In the genomic region with DNA sequence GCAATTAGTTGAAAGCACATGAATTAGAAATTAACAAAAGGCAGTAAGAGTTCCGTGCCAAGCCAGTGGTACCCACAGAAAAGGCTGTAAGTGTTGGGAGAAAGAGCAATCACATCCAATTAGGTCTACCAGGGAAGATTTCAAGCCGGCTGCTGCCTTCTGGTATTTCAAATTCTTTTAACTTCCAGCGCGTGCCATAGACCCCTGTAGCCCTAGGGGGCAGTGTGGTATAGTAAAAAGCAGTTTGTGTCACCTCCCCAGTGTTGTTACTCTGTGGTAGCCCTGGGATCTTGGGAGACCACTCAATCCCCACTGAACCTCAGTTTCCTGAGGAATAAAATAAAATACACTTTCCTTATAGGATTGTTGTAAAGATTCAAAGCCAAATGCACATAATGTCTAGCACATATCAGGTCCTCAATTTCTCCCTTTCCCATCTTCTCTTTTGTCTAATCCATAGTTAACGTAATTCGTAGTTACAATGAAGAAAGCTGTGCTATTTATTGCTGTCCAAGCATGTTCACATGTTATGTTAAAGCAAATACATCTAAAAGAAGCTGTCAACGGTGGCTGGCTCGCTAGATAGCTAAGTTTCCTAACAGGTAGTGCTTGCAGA, we compare ENCODE assay signal across 8 cellular contexts.
A peak's percentile ranks its signal among the peaks of the same experiment; 100 is the strongest.
DNase-seq lines count a peak whose midpoint lies in the region; ATAC-seq and TF ChIP-seq lines count a peak whose summit lies in the region.

No MANE protein-coding gene starts in this region.

- ATAC-seq in GM21619 (IDR thresholded peaks at IDR 0.05; ENCODE audit: unreplicated experiment) (peak; percentile 82), psoas muscle (no peak)

- intact Hi-C loops in vagina (cut with DNase I) (no loop called here), psoas muscle (cut with DNase I) (no loop called here)

- no peaks in the 10 kb centered on the region for H4K20me1 ChIP-seq in SU-DHL-6 (ENCODE audit: low read depth, low read length)

- no peaks in the 10 kb centered on the region for H3K9me2 ChIP-seq in SU-DHL-6 (replicated peaks; ENCODE audit: insufficient read depth, low read length)

- H3K27ac ChIP-seq in SU-DHL-6 (ENCODE audit: low read depth, low read length): no peak overlapping the region
- no peak overlapping the region for H3K27ac ChIP-seq in right atrium auricular region
- no peak overlapping the region for H3K27ac ChIP-seq in vagina
- no peak overlapping the region for H3K27ac ChIP-seq in psoas muscle

- H3K9me3 ChIP-seq in SU-DHL-6 (ENCODE audit: insufficient read depth, low read length) (no peaks in the 10 kb centered on the region), right atrium auricular region (no peaks in the 10 kb centered on the region), vagina (no peaks in the 10 kb centered on the region), psoas muscle (no peaks in the 10 kb centered on the region)

- DNase-seq in SIG-M5 treated with dmso at 0.1 percent for 504 hours (lab: John Stamatoyannopoulos, UW; ENCODE audit: unreplicated experiment): peak; percentile 44
- no peak for DNase-seq in SIG-M5 (lab: John Stamatoyannopoulos, UW)
- DNase-seq in Kasumi-1 (lab: John Stamatoyannopoulos, UW): peak; percentile 65 to 73
- no peak for DNase-seq in right atrium auricular region (ENCODE audit: low spot score)
- no peak for DNase-seq in vagina (ENCODE audit: extremely low spot score in 2 of 2)
- no peak for DNase-seq in psoas muscle

- WGBS in psoas muscle, 3 donors: 52 to 57% (median 54%) methylated on average over 8 of the region's 8 CpGs

- H3K4me1 ChIP-seq in right atrium auricular region (no peaks in the 10 kb centered on the region), vagina (no peaks in the 10 kb centered on the region), psoas muscle (no peaks in the 10 kb centered on the region)

- TF ChIP-seq CTCF in SU-DHL-6 (IDR thresholded peaks at IDR 0.05; ENCODE audit: insufficient read depth, low read length, poor library complexity, severe bottlenecking) (peak; percentile 52), right atrium auricular region (IDR thresholded peaks at IDR 0.05) (peak; percentile 38 to 72), vagina (IDR thresholded peaks at IDR 0.05) (peak in 1 of 3 experiments; percentile 22), psoas muscle (IDR thresholded peaks at IDR 0.05) (no peak)

- no peak for TF ChIP-seq POLR2A in vagina (IDR thresholded peaks at IDR 0.05)

- no peaks in the 10 kb centered on the region for H3F3A ChIP-seq in SU-DHL-6 (ENCODE audit: insufficient read depth)

- H3K27me3 ChIP-seq in SU-DHL-6 (ENCODE audit: low read length): no peaks in the 10 kb centered on the region
- no peaks in the 10 kb centered on the region for H3K27me3 ChIP-seq in right atrium auricular region
- H3K27me3 ChIP-seq in vagina: no peaks in the 10 kb centered on the region
- H3K27me3 ChIP-seq in psoas muscle (ENCODE audit: insufficient read depth in 3 of 3, low read length in 2 of 3): no peaks in the 10 kb centered on the region

- H3K79me2 ChIP-seq in SU-DHL-6 (ENCODE audit: insufficient read depth, low read length): no peaks in the 10 kb centered on the region

- H3K4me3 ChIP-seq in SU-DHL-6 (ENCODE audit: insufficient read depth, low read length, poor library complexity, severe bottlenecking): no peak overlapping the region
- H3K4me3 ChIP-seq in right atrium auricular region: no peak overlapping the region
- no peak overlapping the region for H3K4me3 ChIP-seq in vagina
- no peak overlapping the region for H3K4me3 ChIP-seq in psoas muscle

- no peak overlapping the region for H3K9ac ChIP-seq in SU-DHL-6 (ENCODE audit: low read length)

- no peak overlapping the region for H2AFZ ChIP-seq in SU-DHL-6 (ENCODE audit: low read depth, low read length, severe bottlenecking)

- H3K4me2 ChIP-seq in SU-DHL-6 (ENCODE audit: low read depth, low read length, poor library complexity, severe bottlenecking): no peak overlapping the region

- no peaks in the 10 kb centered on the region for H3K36me3 ChIP-seq in SU-DHL-6 (ENCODE audit: low read length)
- no peaks in the 10 kb centered on the region for H3K36me3 ChIP-seq in right atrium auricular region
- no peaks in the 10 kb centered on the region for H3K36me3 ChIP-seq in vagina
- no peaks in the 10 kb centered on the region for H3K36me3 ChIP-seq in psoas muscle (ENCODE audit: insufficient read depth in 1 of 2, low read depth in 1 of 2)

Comparison
In these comparisons a context has a peak if more than half of its experiments do, and no peak if none do; other contexts are left out.
1. DNase-seq: peak in SIG-M5 treated with dmso at 0.1 percent for 504 hours (single experiment) and Kasumi-1 (2 of 2); none in SIG-M5 (single experiment), right atrium auricular region (single experiment), vagina (0 of 2) and psoas muscle (0 of 2).